18 cellular contexts compared by ENCODE assay signal in the genomic region with DNA sequence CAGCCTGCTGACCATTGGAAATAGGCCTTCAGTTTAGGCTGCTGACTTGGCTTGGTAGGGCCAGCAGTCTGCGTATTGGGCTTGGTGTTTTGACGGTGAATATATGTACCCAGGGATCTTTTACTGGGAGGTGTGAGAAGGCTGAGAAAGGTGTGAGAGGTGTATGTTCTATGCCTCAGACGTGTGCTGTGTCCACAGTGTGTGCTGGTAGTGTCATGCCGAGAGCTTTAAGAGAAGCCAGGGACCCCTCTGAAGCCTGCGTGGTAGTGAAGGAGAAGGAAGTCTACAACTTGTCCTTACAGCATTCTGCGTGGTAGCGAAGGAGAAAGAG. TPM values are rescaled to one million over a fixed set of nuclear protein-coding genes. Genes with fewer than 3 reads are reported as not detected.
DNase-seq lines count a peak whose midpoint lies in the region; ATAC-seq and TF ChIP-seq lines count a peak whose summit lies in the region.
"Had no signal": no experiment of that assay in that cellular context is flagged by ENCODE, and none has a peak within 500 bp of the region (broad histone marks: within the 10 kb centered on the region; RNA-seq: fewer than 3 reads in every experiment).

No MANE protein-coding gene starts in this region.

- CTCF ChIA-PET in IMR-90 (lab: Yijun Ruan, JAX): no interaction called here

- ATAC-seq in IMR-90 (ENCODE audit: low read depth): no peak
- no peak for ATAC-seq in central memory CD8-positive, alpha-beta T cell (replicated peaks; ENCODE audit: extremely low read depth, poor library complexity, severe bottlenecking)
- ATAC-seq: mucosa of descending colon had no signal

- in situ Hi-C loops in IMR-90 (cut with MboI; ENCODE audit: low sequenced_read_pairs): no loop called here

- H3K18ac ChIP-seq in IMR-90 (ENCODE audit: low read depth, low read length): no peak overlapping the region

- H3K27ac ChIP-seq in IMR-90 (ENCODE audit: insufficient read depth, low read length) (no peak overlapping the region), neural cell (ENCODE audit: low read length) (no peak overlapping the region)
- H3K27ac ChIP-seq: colonic mucosa, epithelial cell of prostate, KMS-11 had no signal

- DNase-seq in T-helper 1 cell (no peak), IMR-90 (no peak), NCI-H1092 (lab: John Stamatoyannopoulos, UW) (no peak), AML-193 (lab: John Stamatoyannopoulos, UW) (no peak), NCI-H1930 (lab: John Stamatoyannopoulos, UW) (no peak)
- no peak for DNase-seq in central memory CD8-positive, alpha-beta T cell (ENCODE audit: low spot score in 2 of 2)
- DNase-seq: 8988T, amniotic stem cell, colonic mucosa, COR-L47, kidney, mucosa of descending colon, NCI-H510A treated with DMSO at 0.1 percent for 48 hours, testis had no signal

- no peak overlapping the region for H4K5ac ChIP-seq in IMR-90 (ENCODE audit: low read depth, low read length)

- H2AK9ac ChIP-seq in IMR-90 (replicated peaks; ENCODE audit: low read depth, low read length, poor library complexity): no peak overlapping the region

- no TSS peak for BruUV-seq in IMR-90 (replicated peaks; lab: Mats Ljungman, UMichigan)

- no peak overlapping the region; the same call in 1 of the 2 replicates for H2BK20ac ChIP-seq in IMR-90 (ENCODE audit: low read depth, low read length)

- H2AK5ac ChIP-seq in IMR-90 (ENCODE audit: low read depth, low read length): no peak overlapping the region

- no peak overlapping the region for H3K4ac ChIP-seq in IMR-90 (ENCODE audit: low read depth, low read length)

- H3K4me3 Mint-ChIP-seq in T-helper 1 cell treated with Interleukin-12 subunit alpha and Interleukin-12 subunit beta and Interleukin-4 antibody, amounts not matched to agents 30 μg/mL and 1 μg/mL, for 36 hours: peak overlapping the region; percentile 76
- peak overlapping the region; percentile 79 for H3K4me3 Mint-ChIP-seq in central memory CD8-positive, alpha-beta T cell

- H2BK120ac ChIP-seq in IMR-90 (ENCODE audit: low read depth, low read length): no peak overlapping the region

- H3K4me2 ChIP-seq in IMR-90 (ENCODE audit: low read depth, low read length) (no peak overlapping the region), neural cell (ENCODE audit: low read length) (no peak overlapping the region)

- POLR2A ChIA-PET in IMR-90 (lab: Charles Lee; ENCODE audit: unreplicated experiment): no interaction called here

- H3K27me3 Mint-ChIP-seq in T-helper 1 cell treated with Interleukin-12 subunit alpha and Interleukin-12 subunit beta and Interleukin-4 antibody, amounts not matched to agents 30 μg/mL and 1 μg/mL, for 36 hours (ENCODE audit: low read depth): no peaks in the 10 kb centered on the region
- no peaks in the 10 kb centered on the region for H3K27me3 Mint-ChIP-seq in central memory CD8-positive, alpha-beta T cell

- H3K79me1 ChIP-seq in IMR-90 (ENCODE audit: low read depth in 1 of 2, low read length in 2 of 2): peaks cover 15 to 79% of the 10 kb centered on the region in 2 experiments; a peak in 3 of 4 replicates

- no peak overlapping the region for H2AFZ ChIP-seq in IMR-90 (replicated peaks; ENCODE audit: low read length, poor library complexity)
- H2AFZ ChIP-seq in neural cell (ENCODE audit: low read depth, low read length): no peak overlapping the region

- H3K4me1 ChIP-seq in IMR-90 (ENCODE audit: control insufficient read depth, insufficient read depth, low read length): peaks cover 20% of the 10 kb centered on the region

- H4K91ac ChIP-seq in IMR-90 (ENCODE audit: insufficient read depth, low read depth, low read length): no peak overlapping the region

- no peak overlapping the region for H4K8ac ChIP-seq in IMR-90 (ENCODE audit: low read depth in 2 of 2, low read length in 2 of 2)

- no peak for TF ChIP-seq RAD21 in IMR-90 (IDR thresholded peaks at IDR 0.05; ENCODE audit: low read length)
- no peak for TF ChIP-seq RAD21 in neural cell (conservative IDR thresholded peaks at IDR 0.05)

- H3K9ac ChIP-seq in IMR-90 (ENCODE audit: low read depth, low read length): no peak overlapping the region
- H3K9ac ChIP-seq in neural cell (ENCODE audit: low read length): no peak overlapping the region
- H3K9ac ChIP-seq: KMS-11 had no signal

- WGBS in IMR-90 (ENCODE audit: extremely low coverage in 2 of 2, insufficient read length in 1 of 2), 2 experiments: 100% methylated on average over 2 of the region's 7 CpGs; no CpG with 5 or more reads in 1 of the 2 experiments

- peak overlapping the region; percentile 28 for H3K23ac ChIP-seq in IMR-90 (ENCODE audit: low read depth, low read length)

- no peak for TF ChIP-seq POLR2A in IMR-90 (IDR thresholded peaks at IDR 0.05; ENCODE audit: low read depth, low read length)

- no peak overlapping the region for H3K56ac ChIP-seq in IMR-90 (ENCODE audit: extremely low read depth, insufficient read depth, low read length)

- H3K9me3 ChIP-seq in IMR-90 (ENCODE audit: control insufficient read depth, insufficient read depth, low read length) (no peaks in the 10 kb centered on the region), neural cell (ENCODE audit: low read length) (no peaks in the 10 kb centered on the region)
- H3K9me3 ChIP-seq: colonic mucosa, mucosa of descending colon, testis had no signal

- H3F3A ChIP-seq in neural cell (ENCODE audit: insufficient read depth, low read length, poor library complexity, severe bottlenecking): peaks cover 4% of the 10 kb centered on the region

- TF ChIP-seq CTCF in IMR-90 (conservative IDR thresholded peaks at IDR 0.05; ENCODE audit: low read depth, low read length) (no peak), neural cell (IDR thresholded peaks at IDR 0.05; ENCODE audit: poor library complexity, severe bottlenecking) (no peak)

- H3K9me1 ChIP-seq in IMR-90 (ENCODE audit: insufficient read depth, low read length): peaks cover 46% of the 10 kb centered on the region

- H3K27me3 ChIP-seq in IMR-90 (ENCODE audit: control insufficient read depth, insufficient read depth, low read length): no peaks in the 10 kb centered on the region
- H3K27me3 ChIP-seq in neural cell (ENCODE audit: insufficient read depth, low read depth, low read length): no peaks in the 10 kb centered on the region
- H3K27me3 ChIP-seq: colonic mucosa, testis had no signal

- H3K4me3 ChIP-seq in IMR-90 (ENCODE audit: insufficient read depth, low read depth, low read length) (no peak overlapping the region), neural cell (ENCODE audit: low read length) (peak overlapping the region; percentile 95)
- H3K4me3 ChIP-seq: mucosa of descending colon, testis had no signal

- H3K4me1 Mint-ChIP-seq in T-helper 1 cell treated with Interleukin-12 subunit alpha and Interleukin-12 subunit beta and Interleukin-4 antibody, amounts not matched to agents 30 μg/mL and 1 μg/mL, for 36 hours (ENCODE audit: low read depth): peaks cover 26% of the 10 kb centered on the region
- peaks cover 56% of the 10 kb centered on the region for H3K4me1 Mint-ChIP-seq in central memory CD8-positive, alpha-beta T cell

- no peak overlapping the region for H2BK15ac ChIP-seq in IMR-90 (ENCODE audit: low read depth, low read length)

- dilution Hi-C loops in IMR-90 (cut with HindIII; ENCODE audit: low sequenced_read_pairs, unreplicated experiment): no loop called here

- H3K79me2 ChIP-seq in neural cell (replicated peaks; ENCODE audit: insufficient read depth, low read length): peaks cover 60% of the 10 kb centered on the region

- intact Hi-C loops in IMR-90 (cut with micrococcal nuclease): no loop called here

- peaks cover 14% of the 10 kb centered on the region for H3K36me3 Mint-ChIP-seq in T-helper 1 cell treated with Interleukin-12 subunit alpha and Interleukin-12 subunit beta and Interleukin-4 antibody, amounts not matched to agents 30 μg/mL and 1 μg/mL, for 36 hours (ENCODE audit: low read depth)
- H3K36me3 Mint-ChIP-seq in central memory CD8-positive, alpha-beta T cell (ENCODE audit: insufficient read depth): peaks cover 33% of the 10 kb centered on the region

- TF ChIP-seq EP300 in neural cell (conservative IDR thresholded peaks at IDR 0.05; ENCODE audit: poor library complexity, severe bottlenecking): no peak

- H3K14ac ChIP-seq in IMR-90 (replicated peaks; ENCODE audit: low read depth, low read length): no peak overlapping the region

- H3K9me2 ChIP-seq in neural cell (ENCODE audit: insufficient read depth, low read length): no peaks in the 10 kb centered on the region

- H4K20me1 ChIP-seq in IMR-90 (ENCODE audit: insufficient read depth, low read length) (peaks cover 86% of the 10 kb centered on the region), neural cell (ENCODE audit: insufficient read depth) (peaks cover 56% of the 10 kb centered on the region)

- H3K27ac Mint-ChIP-seq in T-helper 1 cell treated with Interleukin-12 subunit alpha and Interleukin-12 subunit beta and Interleukin-4 antibody, amounts not matched to agents 30 μg/mL and 1 μg/mL, for 36 hours: no peak overlapping the region
- H3K27ac Mint-ChIP-seq in central memory CD8-positive, alpha-beta T cell (ENCODE audit: low read depth): no peak overlapping the region

- H2BK5ac ChIP-seq in IMR-90 (ENCODE audit: low read depth, low read length, poor library complexity, severe bottlenecking): no peak overlapping the region

- H3K36me3 ChIP-seq in IMR-90 (ENCODE audit: control insufficient read depth, insufficient read depth, low read length) (peaks cover 9% of the 10 kb centered on the region), neural cell (ENCODE audit: insufficient read depth, low read length) (no peaks in the 10 kb centered on the region)
- H3K36me3 ChIP-seq: colonic mucosa had no signal

- no peaks in the 10 kb centered on the region for H3K9me3 Mint-ChIP-seq in T-helper 1 cell treated with Interleukin-12 subunit alpha and Interleukin-12 subunit beta and Interleukin-4 antibody, amounts not matched to agents 30 μg/mL and 1 μg/mL, for 36 hours
- H3K9me3 Mint-ChIP-seq in central memory CD8-positive, alpha-beta T cell: no peaks in the 10 kb centered on the region

RNA-seq across cellular contexts. Expression of gene SS18L1, which starts 2.1 kb away (rescaled TPM):
- total RNA-seq in IMR-90 (2012; rRNA removed): 8.1 and 10.6 TPM in 2 replicates
- polyA plus RNA-seq in IMR-90 (2012; rRNA removed) (12.2 and 15.6 TPM in 2 replicates), neural cell (117 and 132 TPM in 2 replicates)
- 3.6 and 10.0 TPM in 2 replicates for polyA plus RNA-seq in IMR-90 (2012; cell fraction: cytosol; rRNA removed)
- polyA plus RNA-seq in IMR-90 (2012; cell fraction: nucleus; rRNA removed; ENCODE audit: low replicate concordance): 32.8 and 87.5 TPM in 2 replicates
- 119 and 121 TPM in 2 replicates for polyA minus RNA-seq in neural cell

RNA-seq across cellular contexts. Expression of gene PSMA7, which starts 2.5 kb away (rescaled TPM):
- 458 and 487 TPM in 2 replicates for total RNA-seq in IMR-90 (2012; rRNA removed)
- polyA plus RNA-seq in IMR-90 (2012; rRNA removed) (417 and 520 TPM in 2 replicates), neural cell (871 and 874 TPM in 2 replicates)
- 774 and 987 TPM in 2 replicates for polyA plus RNA-seq in IMR-90 (2012; cell fraction: cytosol; rRNA removed)
- polyA plus RNA-seq in IMR-90 (2012; cell fraction: nucleus; rRNA removed; ENCODE audit: low replicate concordance): 366 and 428 TPM in 2 replicates
- 181 and 185 TPM in 2 replicates for polyA minus RNA-seq in neural cell

RNA-seq across cellular contexts. Expression of gene LSM14B, which starts 23.4 kb away (rescaled TPM):
- total RNA-seq in IMR-90 (2012; rRNA removed): 23.7 and 30.6 TPM in 2 replicates
- polyA plus RNA-seq in IMR-90 (2012; rRNA removed) (41.1 and 46.7 TPM in 2 replicates), neural cell (207 and 213 TPM in 2 replicates)
- 21.4 and 47.8 TPM in 2 replicates for polyA plus RNA-seq in IMR-90 (2012; cell fraction: cytosol; rRNA removed)
- 41.4 and 44.4 TPM in 2 replicates for polyA plus RNA-seq in IMR-90 (2012; cell fraction: nucleus; rRNA removed; ENCODE audit: low replicate concordance)
- polyA minus RNA-seq in neural cell: 130 and 131 TPM in 2 replicates

RNA-seq across cellular contexts. Expression of gene MTG2, which starts 37.2 kb away (rescaled TPM):
- 11.5 and 12.2 TPM in 2 replicates for total RNA-seq in IMR-90 (2012; rRNA removed)
- polyA plus RNA-seq in IMR-90 (2012; rRNA removed): 23.9 and 25.2 TPM in 2 replicates
- polyA plus RNA-seq in IMR-90 (2012; cell fraction: cytosol; rRNA removed): 21.7 and 23.7 TPM in 2 replicates
- 52.1 and 66.5 TPM in 2 replicates for polyA plus RNA-seq in IMR-90 (2012; cell fraction: nucleus; rRNA removed; ENCODE audit: low replicate concordance)
- 22.4 and 36.1 TPM in 2 replicates for polyA plus RNA-seq in neural cell
- 21.3 and 23.1 TPM in 2 replicates for polyA minus RNA-seq in neural cell
